7 cellular contexts compared by ENCODE assay signal in genomic region chrX:43958529-43958928, GRCh38. TPM values are rescaled to one million over a fixed set of nuclear protein-coding genes. Genes with fewer than 3 reads are reported as not detected.
DNase-seq lines count a peak whose midpoint lies in the region; ATAC-seq, FAIRE-seq and TF ChIP-seq lines count a peak whose summit lies in the region.

No MANE protein-coding gene starts in this region.

- peak; percentile 83 for FAIRE-seq in G401.6 (lab: Jason Lieb, UNC)

- no peak overlapping the region for H3K27ac Mint-ChIP-seq in endothelial cell (ENCODE audit: unreplicated experiment)

- H3K4me3 Mint-ChIP-seq in endothelial cell (ENCODE audit: unreplicated experiment), result no peak overlapping the region

- DNase-seq in H4 (ENCODE audit: low spot score) (peak; percentile 80), NCI-H1436 (lab: John Stamatoyannopoulos, UW) (peak; percentile 59), endothelial cell (ENCODE audit: low spot score) (peak; percentile 27), mucosa of gallbladder (ENCODE audit: low spot score) (peak; percentile 57), ureter (ENCODE audit: low spot score) (no peak)

- H3K9me3 Mint-ChIP-seq in endothelial cell (ENCODE audit: unreplicated experiment), result no peaks in the 10 kb centered on the region

- H3K27me3 Mint-ChIP-seq in endothelial cell (ENCODE audit: unreplicated experiment), result peaks cover 4% of the 10 kb centered on the region

- H3K4me1 Mint-ChIP-seq in endothelial cell (ENCODE audit: unreplicated experiment), result no peaks in the 10 kb centered on the region

- TF ChIP-seq CTCF in endothelial cell (IDR thresholded peaks at IDR 0.05; ENCODE audit: unreplicated experiment), result peak; percentile 52

- H3K36me3 Mint-ChIP-seq in endothelial cell (ENCODE audit: low read depth, unreplicated experiment), result no peaks in the 10 kb centered on the region

- ATAC-seq in SK-N-SH treated with all-trans-retinoic acid at 6 μM for 48 hours, result peak; percentile 99

TF ChIP-seq in SK-N-SH treated with all-trans-retinoic acid at 6 μM for 48 hours, 23 proteins besides CTCF, POLR2A, EP300 and RAD21:
- TF ChIP-seq PATZ1 (CRISPR knock-in tag; IDR thresholded peaks at IDR 0.05; ENCODE audit: borderline replicate concordance) (no peak), PPARA (CRISPR knock-in tag; IDR thresholded peaks at IDR 0.05; ENCODE audit: borderline replicate concordance) (no peak), POU6F1 (CRISPR knock-in tag; IDR thresholded peaks at IDR 0.05; ENCODE audit: borderline replicate concordance, low read depth) (no peak), BACH2 (CRISPR knock-in tag; IDR thresholded peaks at IDR 0.05; ENCODE audit: borderline replicate concordance) (no peak), ZC3H10 (CRISPR knock-in tag; IDR thresholded peaks at IDR 0.05) (no peak), ESRRG (CRISPR knock-in tag; IDR thresholded peaks at IDR 0.05) (no peak), ZFP30 (CRISPR knock-in tag; IDR thresholded peaks at IDR 0.05) (no peak), TSHZ2 (CRISPR knock-in tag; IDR thresholded peaks at IDR 0.05) (no peak), GLIS3 (CRISPR knock-in tag; IDR thresholded peaks at IDR 0.05) (no peak), ZFP3 (CRISPR knock-in tag; IDR thresholded peaks at IDR 0.05) (no peak), CREB5 (CRISPR knock-in tag; IDR thresholded peaks at IDR 0.05; ENCODE audit: low read depth) (no peak), RARB (CRISPR knock-in tag; IDR thresholded peaks at IDR 0.05) (no peak), SNAI2 (CRISPR knock-in tag; IDR thresholded peaks at IDR 0.05) (no peak), TOX (CRISPR knock-in tag; IDR thresholded peaks at IDR 0.05; ENCODE audit: borderline replicate concordance) (no peak), ZNF70 (CRISPR knock-in tag; IDR thresholded peaks at IDR 0.05) (no peak), OSR1 (CRISPR knock-in tag; IDR thresholded peaks at IDR 0.05) (no peak), CSDC2 (CRISPR knock-in tag; IDR thresholded peaks at IDR 0.05) (no peak)

RNA-seq across cellular contexts. Expression of gene NDP, which starts 14.7 kb away (rescaled TPM):
- 0.39 TPM in 1 of 2 replicates, not detected in the other for total RNA-seq in H4 (2014; rRNA removed; shearing (Covaris generic))
- not detected for total RNA-seq in endothelial cell (ENCODE audit: unreplicated experiment)
- total RNA-seq in mucosa of gallbladder, result 0.23 TPM
- 0.78 TPM for total RNA-seq in ureter
